In genomic region chr21:43720539-43721224, GRCh38 we compare ENCODE assay signal across 8 cellular contexts. TPM values are rescaled to one million over a fixed set of nuclear protein-coding genes. Genes with fewer than 3 reads are reported as not detected.
DNase-seq lines count a peak whose midpoint lies in the region; ATAC-seq and TF ChIP-seq lines count a peak whose summit lies in the region.

No MANE protein-coding gene starts in this region.

- peaks cover 0 to 2% of the 10 kb centered on the region in 2 donors for H3K27me3 Mint-ChIP-seq in CD8-positive, alpha-beta memory T cell
- no peaks in the 10 kb centered on the region for H3K27me3 Mint-ChIP-seq in osteocyte (ENCODE audit: unreplicated experiment)

- H3K36me3 Mint-ChIP-seq in CD8-positive, alpha-beta memory T cell = peaks cover 0 to 8% (median 0%) of the 10 kb centered on the region in 3 donors
- H3K36me3 Mint-ChIP-seq in osteocyte (ENCODE audit: unreplicated experiment) = peaks cover 4% of the 10 kb centered on the region

- H3K9me2 ChIP-seq in PC-9 (ENCODE audit: insufficient read depth) = no peaks in the 10 kb centered on the region

- peaks cover 22% of the 10 kb centered on the region for H3K4me1 ChIP-seq in CD8-positive, alpha-beta memory T cell (ENCODE audit: insufficient read depth, low read length)
- H3K4me1 ChIP-seq in PC-9 (replicated peaks; ENCODE audit: insufficient read depth) = peaks cover 42% of the 10 kb centered on the region

- intact Hi-C loops in PC-9 (cut with micrococcal nuclease; ENCODE audit: unreplicated experiment) = no loop called here

- ATAC-seq in GM21576 (IDR thresholded peaks at IDR 0.05; ENCODE audit: unreplicated experiment) = no peak

- no peak overlapping the region for H2AFZ ChIP-seq in PC-9

- peaks cover 63% of the 10 kb centered on the region for H3K79me2 ChIP-seq in PC-9 (ENCODE audit: low read depth)

- H3K9me3 Mint-ChIP-seq in CD8-positive, alpha-beta memory T cell = no peaks in the 10 kb centered on the region
- H3K9me3 Mint-ChIP-seq in osteocyte (ENCODE audit: unreplicated experiment) = no peaks in the 10 kb centered on the region

- peaks cover 23% of the 10 kb centered on the region for H3F3A ChIP-seq in PC-9 (ENCODE audit: insufficient read depth, low read depth)

- POLR2A ChIA-PET in CD8-positive, alpha-beta memory T cell (lab: Charles Lee) = no interaction called here
- POLR2A ChIA-PET in PC-9 (lab: Charles Lee; ENCODE audit: unreplicated experiment) = no interaction called here

- DNase-seq in CD8-positive, alpha-beta memory T cell = no peak
- DNase-seq in PC-9 (no peak), epithelial cell of esophagus (ENCODE audit: low read depth) (no peak), osteocyte (ENCODE audit: extremely low spot score, unreplicated experiment) (no peak), HUDEP-2 (lab: John Stamatoyannopoulos, UW; ENCODE audit: unreplicated experiment in 76 of 76) (no peak), NCI-H1417 (lab: John Stamatoyannopoulos, UW) (no peak), RPMI8226 (no peak)

- H3K36me3 ChIP-seq in CD8-positive, alpha-beta memory T cell (ENCODE audit: insufficient read depth, low read length) = no peaks in the 10 kb centered on the region
- no peaks in the 10 kb centered on the region for H3K36me3 ChIP-seq in PC-9 (ENCODE audit: low read depth)

- no peaks in the 10 kb centered on the region for H3K9me3 ChIP-seq in CD8-positive, alpha-beta memory T cell (ENCODE audit: low read length)
- H3K9me3 ChIP-seq in PC-9 (ENCODE audit: insufficient read depth, low read depth) = no peaks in the 10 kb centered on the region

- peaks cover 19 to 32% (median 29%) of the 10 kb centered on the region in 3 donors for H3K4me1 Mint-ChIP-seq in CD8-positive, alpha-beta memory T cell
- peaks cover 30% of the 10 kb centered on the region for H3K4me1 Mint-ChIP-seq in osteocyte (ENCODE audit: unreplicated experiment)

- CTCF ChIA-PET in CD8-positive, alpha-beta memory T cell (lab: Charles Lee) = interaction anchor here (1.3 to 1.4 kb wide), 2 partner anchors 9 kb away, joined by 3 to 4 read pairs; no protein-coding TSS in a partner anchor
- CTCF ChIA-PET in PC-9 (lab: Charles Lee) = no interaction called here

- H3K27me3 ChIP-seq in CD8-positive, alpha-beta memory T cell (ENCODE audit: insufficient read depth, low read length, poor library complexity, severe bottlenecking) = no peaks in the 10 kb centered on the region
- no peaks in the 10 kb centered on the region for H3K27me3 ChIP-seq in PC-9 (ENCODE audit: insufficient read depth, low read depth)

- TSS peak; percentile 24 for BruUV-seq in PC-9 (replicated peaks; lab: Mats Ljungman, UMichigan)

- peak overlapping the region; percentile 89 for H3K4me2 ChIP-seq in PC-9

- no peak overlapping the region for H3K27ac ChIP-seq in CD8-positive, alpha-beta memory T cell (ENCODE audit: low read depth, low read length)
- H3K27ac ChIP-seq in PC-9 = no peak overlapping the region

- H4K20me1 ChIP-seq in PC-9 (ENCODE audit: insufficient read depth) = peaks cover 28% of the 10 kb centered on the region

- H3K4me3 Mint-ChIP-seq in CD8-positive, alpha-beta memory T cell = peak overlapping the region; percentile 76 to 92 (median 83)
- peak overlapping the region; percentile 78 for H3K4me3 Mint-ChIP-seq in osteocyte (ENCODE audit: unreplicated experiment)

- peak overlapping the region; percentile 85 for H3K4me3 ChIP-seq in CD8-positive, alpha-beta memory T cell (ENCODE audit: low read length)
- peak overlapping the region; percentile 71 for H3K4me3 ChIP-seq in PC-9
- H3K4me3 ChIP-seq in epithelial cell of esophagus (ENCODE audit: low read length) = peak overlapping the region; percentile 90

- TF ChIP-seq CTCF in PC-9 (conservative IDR thresholded peaks at IDR 0.05) = no peak
- TF ChIP-seq CTCF in epithelial cell of esophagus (IDR thresholded peaks at IDR 0.05; ENCODE audit: insufficient read depth, low read depth, low read length, missing control alignments) = no peak
- no peak for TF ChIP-seq CTCF in osteocyte (IDR thresholded peaks at IDR 0.05)

- H3K27ac Mint-ChIP-seq in CD8-positive, alpha-beta memory T cell = peak overlapping the region in 7 of 8 donors; percentile 29 to 91 (median 79)
- H3K27ac Mint-ChIP-seq in osteocyte (ENCODE audit: unreplicated experiment) = peak overlapping the region; percentile 57

RNA-seq across cellular contexts. Expression of gene PDXK, which starts 1.8 kb away (rescaled TPM):
- 10 to 100 TPM; 96.3 to 96.7 TPM for total RNA-seq in CD8-positive, alpha-beta memory T cell
- polyA plus RNA-seq in CD8-positive, alpha-beta memory T cell = 38.3 TPM
- 175 and 189 TPM in 2 replicates for total RNA-seq in PC-9 (2021)
- total RNA-seq in osteocyte = 96.7 and 106 TPM in 2 replicates

RNA-seq across cellular contexts. Expression of gene CSTB, which starts 55.4 kb away (rescaled TPM):
- total RNA-seq in CD8-positive, alpha-beta memory T cell = 10 to 100 TPM; 48.0 to 48.4 TPM
- polyA plus RNA-seq in CD8-positive, alpha-beta memory T cell = 79.1 TPM
- total RNA-seq in PC-9 (2021) = 88.5 and 136 TPM in 2 replicates
- 59.1 and 65.3 TPM in 2 replicates for total RNA-seq in osteocyte
